Comparison of ENCODE assay signal across 4 cellular contexts in the genomic region with DNA sequence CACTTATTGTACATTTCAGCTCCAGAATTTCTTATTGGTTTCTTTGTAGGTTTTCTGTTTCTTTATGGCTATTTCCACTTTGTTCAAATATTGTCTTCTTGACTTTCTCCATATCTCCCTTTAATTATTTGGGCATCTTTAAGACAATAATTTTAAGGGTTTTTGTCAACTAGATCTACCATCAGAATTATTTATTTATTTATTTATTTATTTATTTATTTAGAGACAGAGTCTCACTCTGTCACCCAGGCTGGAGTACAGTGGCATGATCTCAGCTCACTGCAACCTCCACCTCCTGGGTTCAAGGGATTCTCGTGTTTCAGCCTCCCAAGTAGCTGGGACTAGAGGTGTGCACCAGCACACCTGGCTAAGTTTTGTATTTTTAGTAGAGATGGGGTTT. TPM values are rescaled to one million over a fixed set of nuclear protein-coding genes. Genes with fewer than 3 reads are reported as not detected.
"Had no signal": no experiment of that assay in that cellular context is flagged by ENCODE, and none has a peak within 500 bp of the region (broad histone marks: within the 10 kb centered on the region; RNA-seq: fewer than 3 reads in every experiment).

No MANE protein-coding gene starts in this region.

RNA-seq across cellular contexts. Expression of gene CLRN1, which starts 15.9 kb away (rescaled TPM):
- polyA plus RNA-seq: HepG2, IgD-negative memory B cell, IMR-90, K562 had no signal
